1 cellular context compared by ENCODE assay signal in genomic region chr17:59331929-59332889, GRCh38.
A peak's percentile ranks its signal among the peaks of the same experiment; 100 is the strongest.
TF ChIP-seq lines count a peak whose summit lies in the region.

No MANE protein-coding gene starts in this region.

TF ChIP-seq in GM12878, 131 proteins besides CTCF, POLR2A, EP300 and RAD21 (continued from another document and continues in another):
- TF ChIP-seq ZBTB11 (CRISPR knock-in tag; IDR thresholded peaks at IDR 0.05) (peak; percentile 58), DPF2 (IDR thresholded peaks at IDR 0.05) (0 out of 2 replicates have a peak, but pooled peaks have one; percentile 5), SMAD5 (IDR thresholded peaks at IDR 0.05; ENCODE audit: low read depth) (no peak), USF1 (IDR thresholded peaks at IDR 0.05; ENCODE audit: borderline replicate concordance, extremely low read length, insufficient read depth, low read depth, low read length) (peak; percentile 69), ZBTB33 (IDR thresholded peaks at IDR 0.05) (no peak), NFYA (IDR thresholded peaks at IDR 0.05; ENCODE audit: borderline replicate concordance, low read depth, low read length) (no peak), ZNF687 (IDR thresholded peaks at IDR 0.05) (0 out of 2 replicates have a peak, but pooled peaks have one; percentile 28), USF2 (IDR thresholded peaks at IDR 0.05; ENCODE audit: borderline replicate concordance, low read depth, low read length) (no peak; the same call in 1 of the 2 replicates), POLR2AphosphoS2 (IDR thresholded peaks at IDR 0.05; ENCODE audit: low read depth, low read length) (no peak), GATAD2B (conservative IDR thresholded peaks at IDR 0.05; ENCODE audit: low read depth) (peak; percentile 48; the same call in 1 of the 2 replicates), WRNIP1 (IDR thresholded peaks at IDR 0.05; ENCODE audit: borderline replicate concordance, low read depth, low read length) (no peak), SIX5 (IDR thresholded peaks at IDR 0.05; ENCODE audit: low read depth, low read length, severe bottlenecking) (no peak), MEF2B (IDR thresholded peaks at IDR 0.05; ENCODE audit: partially characterized antibody, poor library complexity, severe bottlenecking) (no peak), SMARCA5 (IDR thresholded peaks at IDR 0.05) (0 out of 2 replicates have a peak, but pooled peaks have one; percentile 5), RCOR1 (conservative IDR thresholded peaks at IDR 0.05; ENCODE audit: low read depth, low read length) (no peak), ATF2 (IDR thresholded peaks at IDR 0.05; ENCODE audit: low read length) (no peak), KDM1A (IDR thresholded peaks at IDR 0.05; ENCODE audit: borderline replicate concordance) (no peak), BCL3 (IDR thresholded peaks at IDR 0.05; ENCODE audit: borderline replicate concordance, insufficient read depth, low read depth, low read length, poor library complexity, severe bottlenecking) (no peak), BHLHE40 (IDR thresholded peaks at IDR 0.05; ENCODE audit: borderline replicate concordance in 1 of 2, low read depth in 2 of 2, low read length in 1 of 2) (peak in 1 of 2 experiments; percentile 51; a peak in 1 of 4 replicates), FOXM1 (IDR thresholded peaks at IDR 0.05; ENCODE audit: low read depth, low read length) (no peak), SIN3A (IDR thresholded peaks at IDR 0.05; ENCODE audit: low read depth, low read length) (peak; percentile 70; the same call in 1 of the 2 replicates), RUNX3 (IDR thresholded peaks at IDR 0.05; ENCODE audit: low read length) (no peak), HSF1 (IDR thresholded peaks at IDR 0.05; ENCODE audit: low read depth, low read length) (no peak), ATF3 (IDR thresholded peaks at IDR 0.05; ENCODE audit: borderline replicate concordance, extremely low read depth, low read depth, low read length) (peak; percentile 20; the same call in 1 of the 2 replicates), SPI1 (IDR thresholded peaks at IDR 0.05; ENCODE audit: borderline replicate concordance, insufficient read depth, low read depth, low read length) (no peak), FOXK2 (IDR thresholded peaks at IDR 0.05) (no peak), POLR2AphosphoS5 (IDR thresholded peaks at IDR 0.05; ENCODE audit: low read length) (no peak), NR2F1 (conservative IDR thresholded peaks at IDR 0.05) (peak; percentile 47), ZNF217 (IDR thresholded peaks at IDR 0.05) (no peak), YBX1 (IDR thresholded peaks at IDR 0.05) (no peak), SUZ12 (IDR thresholded peaks at IDR 0.05; ENCODE audit: unreplicated experiment) (no peak), ZBTB40 (IDR thresholded peaks at IDR 0.05; ENCODE audit: borderline replicate concordance) (peak; percentile 34; the same call in 1 of the 2 replicates), LARP7 (IDR thresholded peaks at IDR 0.05) (0 out of 2 replicates have a peak, but pooled peaks have one; percentile 8)
